Comparison of ENCODE assay signal across 2 cellular contexts in genomic region chr1:39922139-39922757, GRCh38.
TF ChIP-seq lines count a peak whose summit lies in the region.

No MANE protein-coding gene starts in this region.

TF ChIP-seq in IMR-90, 13 proteins besides CTCF, POLR2A, EP300 and RAD21:
- TF ChIP-seq CEBPB (IDR thresholded peaks at IDR 0.05; ENCODE audit: low read depth, low read length) (no peak), BHLHE40 (IDR thresholded peaks at IDR 0.05; ENCODE audit: low read depth, low read length) (no peak), MAZ (IDR thresholded peaks at IDR 0.05; ENCODE audit: borderline replicate concordance, low read depth, low read length) (no peak), RCOR1 (IDR thresholded peaks at IDR 0.05; ENCODE audit: insufficient replicate concordance, low read length) (no peak), SMC3 (IDR thresholded peaks at IDR 0.05; ENCODE audit: low read depth, low read length) (no peak), FOS (IDR thresholded peaks at IDR 0.05; ENCODE audit: low read depth, low read length) (no peak), ELK1 (IDR thresholded peaks at IDR 0.05; ENCODE audit: borderline replicate concordance, low read depth, low read length) (no peak), RFX5 (IDR thresholded peaks at IDR 0.05; ENCODE audit: low read depth, low read length) (no peak), USF2 (IDR thresholded peaks at IDR 0.05; ENCODE audit: low read depth, low read length) (no peak), NFE2L2 (IDR thresholded peaks at IDR 0.05; ENCODE audit: low read depth, low read length) (no peak), CHD1 (IDR thresholded peaks at IDR 0.05; ENCODE audit: low read depth, low read length) (no peak), MAFK (IDR thresholded peaks at IDR 0.05; ENCODE audit: low read depth, low read length) (no peak), MXI1 (IDR thresholded peaks at IDR 0.05; ENCODE audit: borderline replicate concordance, low read depth, low read length) (no peak)

TF ChIP-seq in H1, 55 proteins besides CTCF, POLR2A, EP300 and RAD21:
- peak; percentile 51; the same call in 1 of the 2 replicates for TF ChIP-seq SP1 (IDR thresholded peaks at IDR 0.05; ENCODE audit: low read depth, low read length)
- TF ChIP-seq RBBP5 (IDR thresholded peaks at IDR 0.05; ENCODE audit: borderline replicate concordance, low read depth, low read length): 0 out of 2 replicates have a peak, but pooled peaks have one; percentile 63
- peak; percentile 86 for TF ChIP-seq TCF12 (IDR thresholded peaks at IDR 0.05; ENCODE audit: low read depth, low read length)
- TF ChIP-seq YY1 (IDR thresholded peaks at IDR 0.05; ENCODE audit: low read depth, low read length): peak; percentile 16; the same call in 1 of the 2 replicates
- peak; percentile 78 for TF ChIP-seq MAX (IDR thresholded peaks at IDR 0.05)
- TF ChIP-seq TEAD4 (IDR thresholded peaks at IDR 0.05; ENCODE audit: low read depth, low read length): 0 out of 2 replicates have a peak, but pooled peaks have one; percentile 37
- no peak for TF ChIP-seq CHD1 (IDR thresholded peaks at IDR 0.05; ENCODE audit: low read depth, low read length)
- TF ChIP-seq CREB1 (IDR thresholded peaks at IDR 0.05): no peak
- TF ChIP-seq ASH2L (IDR thresholded peaks at IDR 0.05; ENCODE audit: low read length): peak; percentile 31
- TF ChIP-seq GABPA (IDR thresholded peaks at IDR 0.05; ENCODE audit: borderline replicate concordance, insufficient read depth, low read length): peak; percentile 74; the same call in 1 of the 2 replicates
- TF ChIP-seq E2F6 (IDR thresholded peaks at IDR 0.05): peak; percentile 64; the same call in 1 of the 2 replicates
- TF ChIP-seq JUN (IDR thresholded peaks at IDR 0.05; ENCODE audit: low read depth, low read length): no peak
- TF ChIP-seq RXRA (IDR thresholded peaks at IDR 0.05; ENCODE audit: insufficient read depth, low read depth, low read length): 0 out of 2 replicates have a peak, but pooled peaks have one; percentile 61
- TF ChIP-seq JUND (IDR thresholded peaks at IDR 0.05; ENCODE audit: low read length): no peak
- TF ChIP-seq CBX5 (IDR thresholded peaks at IDR 0.05; ENCODE audit: low read depth, low read length): no peak
